22 cellular contexts compared by ENCODE assay signal in the genomic region with DNA sequence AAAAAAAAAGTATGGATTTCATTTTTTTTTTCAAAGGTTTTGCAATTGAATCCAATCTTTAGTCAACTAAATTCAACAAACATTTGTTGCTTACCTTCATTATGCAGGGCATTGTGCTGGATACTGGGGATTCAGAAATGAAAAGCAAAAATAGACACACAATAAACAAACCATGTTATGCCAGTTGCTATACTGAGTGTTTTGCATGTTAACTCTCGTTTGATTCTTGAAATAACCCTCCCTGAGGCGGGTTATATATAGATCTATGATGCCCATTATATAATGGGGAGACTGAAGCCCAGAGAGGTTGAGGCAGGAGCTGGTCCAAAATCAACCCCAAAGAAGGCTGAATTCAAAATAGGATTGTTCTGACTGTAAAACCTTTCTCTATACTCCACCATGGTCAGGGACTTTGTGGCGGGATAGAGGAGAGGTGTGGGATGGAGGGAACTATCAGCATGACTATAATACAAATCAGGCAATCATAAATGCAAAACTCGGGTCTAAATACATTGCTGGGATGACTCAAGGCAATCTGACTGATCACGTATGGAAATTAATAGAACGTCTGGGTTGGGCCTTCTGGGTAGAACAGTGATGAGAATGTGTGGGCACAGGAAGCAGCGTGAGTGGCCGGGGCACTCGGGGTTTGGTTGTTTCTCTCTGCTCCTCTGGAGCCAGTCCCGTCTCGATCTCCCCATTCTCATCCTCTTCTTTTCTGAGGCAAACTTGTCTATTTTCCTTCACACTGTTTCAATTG.
"Had no signal": no experiment of that assay in that cellular context is flagged by ENCODE, and none has a peak within 500 bp of the region (broad histone marks: within the 10 kb centered on the region; RNA-seq: fewer than 3 reads in every experiment).

No MANE protein-coding gene starts in this region.

- H3K27ac ChIP-seq: adrenal gland, ascending aorta, brain microvascular endothelial cell, coronary artery, dorsolateral prefrontal cortex, gastroesophageal sphincter, hepatocyte, ovary, right lobe of liver, thoracic aorta had no signal

- H3K27me3 ChIP-seq: adrenal gland, ascending aorta, brain microvascular endothelial cell, ovary, right lobe of liver had no signal

- H3K9me3 ChIP-seq: adrenal gland, ascending aorta, gastroesophageal sphincter, ovary, right lobe of liver, thoracic aorta had no signal

- ATAC-seq: gastroesophageal sphincter; naive thymus-derived CD4-positive, alpha-beta T cell; right lobe of liver had no signal

- H3K36me3 ChIP-seq: adrenal gland, ascending aorta, brain microvascular endothelial cell, gastroesophageal sphincter, ovary, right lobe of liver, thoracic aorta had no signal

- DNase-seq: activated CD4-positive, alpha-beta memory T cell treated with anti-CD3 and anti-CD28 coated beads, Interleukin-2, amount 10 ng/mL, durations not matched to agents 7 days and 5 days; activated CD4-positive, alpha-beta T cell treated with anti-CD3 and anti-CD28 coated beads for 48 hours; activated CD8-positive, alpha-beta memory T cell treated with anti-CD3 and anti-CD28 coated beads, Interleukin-2, amount 50 U/mL, for 48 hours; activated T-cell treated with anti-CD3 and anti-CD28 coated beads, Interleukin-2, amount 50 U/mL, for 24 hours; adrenal gland; brain microvascular endothelial cell; dorsolateral prefrontal cortex; effector memory CD4-positive, alpha-beta T cell; kidney; midbrain; naive thymus-derived CD4-positive, alpha-beta T cell; ovary; right lobe of liver; stimulated activated CD4-positive, alpha-beta T cell treated with anti-CD3 and anti-CD28 coated beads, Interleukin-12 subunit alpha, Interleukin-12 subunit beta, amount 100 ng/mL, for 4 hours; stimulated activated CD4-positive, alpha-beta T cell treated with anti-CD3 and anti-CD28 coated beads, Interleukin-4, amount 100 ng/mL, for 1 hour; T-helper 1 cell; trophoblast cell had no signal

- H2AFZ ChIP-seq: hepatocyte had no signal

- H3K79me2 ChIP-seq: hepatocyte had no signal

- H3K4me2 ChIP-seq: hepatocyte had no signal

- H3K4me3 ChIP-seq: adrenal gland, ascending aorta, coronary artery, dorsolateral prefrontal cortex, gastroesophageal sphincter, hepatocyte, ovary, right lobe of liver, thoracic aorta had no signal

- H3K4me1 ChIP-seq: adrenal gland, ascending aorta, gastroesophageal sphincter, right lobe of liver had no signal
